9 cellular contexts compared by ENCODE assay signal in genomic region chr14:35355981-35356839, GRCh38.
A peak's percentile ranks its signal among the peaks of the same experiment; 100 is the strongest.
DNase-seq lines count a peak whose midpoint lies in the region; TF ChIP-seq lines count a peak whose summit lies in the region.
"Had no signal": no experiment of that assay in that cellular context is flagged by ENCODE, and none has a peak within 500 bp of the region (broad histone marks: within the 10 kb centered on the region; RNA-seq: fewer than 3 reads in every experiment).

No MANE protein-coding gene starts in this region.

- H3K4me3 ChIP-seq in fibroblast of pulmonary artery (replicated peaks; ENCODE audit: low read depth, low read length): no peak overlapping the region

- H3K27ac ChIP-seq in RWPE1: peak overlapping the region; percentile 29; the same call in 1 of the 2 replicates

- DNase-seq in activated CD8-positive, alpha-beta memory T cell treated with anti-CD3 and anti-CD28 coated beads, Interleukin-2, amount 50 U/mL, for 48 hours: peak; percentile 69
- no peak for DNase-seq in activated CD8-positive, alpha-beta memory T cell treated with anti-CD3 and anti-CD28 coated beads, Interleukin-2, amount 50 U/mL, for 4 hours
- DNase-seq in RWPE1 (ENCODE audit: low spot score): no peak
- peak; percentile 83 for DNase-seq in fibroblast of pulmonary artery (ENCODE audit: low read depth)
- peak; percentile 61 for DNase-seq in stimulated activated CD8-positive, alpha-beta memory T cell treated with anti-CD3 and anti-CD28 coated beads, Interleukin-4, amount 100 ng/mL, for 48 hours
- no peak for DNase-seq in pons (ENCODE audit: low spot score)
- DNase-seq in ecto neural progenitor cell (ENCODE audit: low spot score): no peak
- no peak for DNase-seq in T-helper 9 cell
- DNase-seq: activated CD4-positive, CD25-positive, alpha-beta regulatory T cell had no signal

- TF ChIP-seq CTCF in RWPE1 (conservative IDR thresholded peaks at IDR 0.05; ENCODE audit: low read depth): no peak
- no peak for TF ChIP-seq CTCF in fibroblast of pulmonary artery (IDR thresholded peaks at IDR 0.05; ENCODE audit: low read length, missing control alignments)

- CTCF ChIA-PET in RWPE1 (lab: Yijun Ruan, JAX): no interaction called here

- POLR2A ChIA-PET in RWPE1 (lab: Yijun Ruan, JAX; ENCODE audit: low non-redundant PET): no interaction called here

Comparison
In these comparisons a context has a peak if more than half of its experiments do, and no peak if none do; other contexts are left out.
1. DNase-seq: peak in activated CD8-positive, alpha-beta memory T cell treated with anti-CD3 and anti-CD28 coated beads, Interleukin-2, amount 50 U/mL, for 48 hours (single experiment), fibroblast of pulmonary artery (single experiment) and stimulated activated CD8-positive, alpha-beta memory T cell treated with anti-CD3 and anti-CD28 coated beads, Interleukin-4, amount 100 ng/mL, for 48 hours (single experiment); none in activated CD8-positive, alpha-beta memory T cell treated with anti-CD3 and anti-CD28 coated beads, Interleukin-2, amount 50 U/mL, for 4 hours (single experiment), RWPE1 (single experiment), pons (single experiment), ecto neural progenitor cell (single experiment) and T-helper 9 cell (single experiment).